Comparison of ENCODE assay signal across 8 cellular contexts in the genomic region with DNA sequence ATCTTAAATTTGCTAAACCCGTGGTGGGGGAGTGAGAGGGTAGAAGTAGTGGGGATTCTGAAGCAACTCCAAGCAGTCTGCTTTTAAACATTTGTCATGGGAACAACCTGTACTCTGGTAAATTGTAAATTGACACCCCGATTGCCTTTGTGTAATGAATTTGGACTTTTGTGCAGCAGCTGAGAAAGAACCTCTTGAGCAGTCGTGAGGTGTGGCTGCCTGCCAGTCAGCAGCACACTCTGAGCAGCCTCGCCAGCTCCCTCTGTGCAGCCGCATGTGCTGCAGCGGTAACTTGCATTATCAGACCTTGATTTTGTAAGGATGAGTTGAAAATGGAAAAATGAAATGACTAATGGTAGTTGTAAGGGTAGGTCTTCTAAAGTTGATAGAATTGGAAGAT.
DNase-seq lines count a peak whose midpoint lies in the region; ATAC-seq and TF ChIP-seq lines count a peak whose summit lies in the region.

No MANE protein-coding gene starts in this region.

- H3K4me3 ChIP-seq in testis = no peak overlapping the region

- ATAC-seq in GM21717 (IDR thresholded peaks at IDR 0.05; ENCODE audit: unreplicated experiment) (no peak), GM18873 (IDR thresholded peaks at IDR 0.05; ENCODE audit: low FRiP score, unreplicated experiment) (no peak)

- DNase-seq in DMS153 (lab: John Stamatoyannopoulos, UW) (peak; percentile 77), NCI-H2227 treated with DMSO at 0.1 percent for 48 hours (lab: John Stamatoyannopoulos, UW) (peak; percentile 16), amygdala (lab: John Stamatoyannopoulos, UW) (peak in 30 of 56 donors; percentile 8 to 65 (median 40)), kidney tubule cell (ENCODE audit: low spot score) (peak; percentile 60), testis (peak; percentile 83), NOMO-1 treated with dmso at 0.1 percent for 144 hours (lab: John Stamatoyannopoulos, UW; ENCODE audit: unreplicated experiment) (no peak)

- no peaks in the 10 kb centered on the region for H3K36me3 ChIP-seq in testis (ENCODE audit: low read depth, missing control alignments)

- no peak overlapping the region for H3K27ac ChIP-seq in testis

- intact Hi-C loops in testis (cut with DNase I; ENCODE audit: low total_unique reads) = no loop called here

- no peak for TF ChIP-seq CTCF in testis (IDR thresholded peaks at IDR 0.05)

- no peaks in the 10 kb centered on the region for H3K27me3 ChIP-seq in testis

- WGBS in testis, 2 donors = 41 to 43% methylated on average over 6 of the region's 6 CpGs

- no peak for TF ChIP-seq POLR2A in testis (IDR thresholded peaks at IDR 0.05)

- H3K4me1 ChIP-seq in testis = peaks cover 5% of the 10 kb centered on the region

- H3K9me3 ChIP-seq in testis = no peaks in the 10 kb centered on the region
